Comparison of ENCODE assay signal across 1 cellular context in the genomic region with DNA sequence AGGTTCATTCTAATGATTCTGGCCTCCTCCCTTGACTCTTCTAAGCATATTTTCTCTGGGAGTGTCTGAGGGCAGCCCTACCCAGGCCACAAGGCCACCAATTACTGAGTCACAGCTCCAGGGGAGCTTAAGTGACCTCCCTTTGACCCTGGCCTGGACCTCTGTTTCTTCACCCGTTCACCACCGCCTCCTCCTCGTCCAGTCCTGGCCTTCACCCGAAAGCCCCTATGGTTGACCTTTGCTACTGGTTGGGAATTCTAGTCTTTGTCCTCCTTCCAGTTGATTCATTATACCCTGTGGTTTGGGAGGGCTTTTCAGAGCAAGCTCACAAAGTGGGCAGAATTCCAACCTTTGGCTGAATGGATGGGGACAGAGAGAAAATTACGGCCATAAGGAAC.
TF ChIP-seq lines count a peak whose summit lies in the region.

No MANE protein-coding gene starts in this region.

TF ChIP-seq in K562, 482 proteins besides CTCF, POLR2A, EP300 and RAD21 (continued from another document):
- TF ChIP-seq ESRRA (IDR thresholded peaks at IDR 0.05; ENCODE audit: borderline replicate concordance, low read depth) = no peak
- no peak for TF ChIP-seq JUND (IDR thresholded peaks at IDR 0.05; ENCODE audit: borderline replicate concordance, low read depth, low read length)
- no peak for TF ChIP-seq JUND (tag; IDR thresholded peaks at IDR 0.05; ENCODE audit: borderline replicate concordance, low read depth, low read length)
- TF ChIP-seq FOXJ2 (tag; IDR thresholded peaks at IDR 0.05) = no peak
- no peak for TF ChIP-seq ZZZ3 (IDR thresholded peaks at IDR 0.05)
- TF ChIP-seq RBM14 (IDR thresholded peaks at IDR 0.05; ENCODE audit: borderline replicate concordance, insufficient read depth, low read depth, low read length) = no peak
- TF ChIP-seq MAFF (IDR thresholded peaks at IDR 0.05; ENCODE audit: low read length) = no peak
- TF ChIP-seq NELFE (IDR thresholded peaks at IDR 0.05; ENCODE audit: insufficient read depth, insufficient read length) = no peak
- no peak for TF ChIP-seq RBM17 (IDR thresholded peaks at IDR 0.05; ENCODE audit: borderline replicate concordance, low read depth, low read length)
